22 cellular contexts compared by ENCODE assay signal in the genomic region with DNA sequence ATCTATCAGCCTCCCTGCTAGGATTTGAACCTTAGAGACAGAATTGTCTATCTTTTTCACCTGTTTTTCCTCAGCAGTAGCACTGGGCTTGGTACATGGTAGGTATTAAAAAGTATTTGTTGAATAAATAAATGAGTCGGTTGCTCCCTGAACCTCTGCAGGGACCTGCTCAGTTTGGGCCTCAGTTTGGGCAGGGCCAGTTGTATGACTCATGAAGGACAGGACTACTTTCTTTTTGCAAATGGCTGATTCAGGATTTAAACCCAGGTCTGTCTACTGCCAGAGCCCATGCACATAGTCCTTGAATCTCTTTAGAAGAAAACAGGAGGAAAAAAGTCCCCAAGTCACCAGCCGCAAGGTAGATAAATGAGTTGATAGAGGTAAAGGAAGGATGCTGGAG. TPM values are rescaled to one million over a fixed set of nuclear protein-coding genes. Genes with fewer than 3 reads are reported as not detected.
DNase-seq lines count a peak whose midpoint lies in the region; ATAC-seq, FAIRE-seq and TF ChIP-seq lines count a peak whose summit lies in the region.
"Had no signal": no experiment of that assay in that cellular context is flagged by ENCODE, and none has a peak within 500 bp of the region (broad histone marks: within the 10 kb centered on the region; RNA-seq: fewer than 3 reads in every experiment).

No MANE protein-coding gene starts in this region.

- no peak overlapping the region for H3K23ac ChIP-seq in mesenchymal stem cell (ENCODE audit: low read length in 2 of 2)

- WGBS in heart left ventricle, 4 donors: 89 to 98% (median 92%) methylated on average over 2 of the region's 2 CpGs
- 50% methylated on average over 2 of the region's 2 CpGs for WGBS in mesenchymal stem cell

- H3K9ac ChIP-seq in endothelial cell of umbilical vein (replicated peaks; ENCODE audit: extremely low read depth, insufficient read depth, low read length): no peak overlapping the region
- peak overlapping the region; percentile 99 for H3K9ac ChIP-seq in mesenchymal stem cell (ENCODE audit: low read length)

- H2BK15ac ChIP-seq in mesenchymal stem cell (ENCODE audit: low read depth, poor library complexity, severe bottlenecking): no peak overlapping the region

- ATAC-seq in heart left ventricle (no peak), HG03108 (IDR thresholded peaks at IDR 0.05; ENCODE audit: unreplicated experiment) (no peak)
- ATAC-seq: left colon, WTC11 had no signal

- H4K91ac ChIP-seq in mesenchymal stem cell (ENCODE audit: low read length): no peak overlapping the region

- no peak overlapping the region for H2BK12ac ChIP-seq in mesenchymal stem cell (ENCODE audit: low read length in 2 of 2)

- no peak overlapping the region for H2BK5ac ChIP-seq in mesenchymal stem cell (ENCODE audit: low read depth, low read length, poor library complexity, severe bottlenecking)

- H3K27ac ChIP-seq in left ventricle myocardium inferior (replicated peaks) (peak overlapping the region; percentile 91), heart left ventricle (no peak overlapping the region), endothelial cell of umbilical vein (ENCODE audit: insufficient read depth, low read depth, low read length) (no peak overlapping the region), mesenchymal stem cell (ENCODE audit: low read length, poor library complexity, severe bottlenecking) (no peak overlapping the region)

- intact Hi-C loops in left ventricle myocardium inferior (cut with micrococcal nuclease): no loop called here
- intact Hi-C loops in heart left ventricle (cut with DNase I): no loop called here
- intact Hi-C loops in endothelial cell of umbilical vein (cut with micrococcal nuclease): no loop called here

- H3K79me1 ChIP-seq in mesenchymal stem cell (replicated peaks; ENCODE audit: low read length, poor library complexity, severe bottlenecking): peaks cover 14% of the 10 kb centered on the region

- H3K27me3 ChIP-seq in left ventricle myocardium inferior (ENCODE audit: low read depth) (peaks cover 61% of the 10 kb centered on the region), heart left ventricle (peaks cover 0 to 22% (median 0%) of the 10 kb centered on the region in 9 donors), endothelial cell of umbilical vein (ENCODE audit: control insufficient read depth in 2 of 2, insufficient read depth in 2 of 2, low read length in 2 of 2) (no peaks in the 10 kb centered on the region), mesenchymal stem cell (ENCODE audit: control insufficient read depth in 1 of 2, insufficient read depth in 1 of 2, low read length in 2 of 2) (no peaks in the 10 kb centered on the region)

- POLR2A ChIA-PET in endothelial cell of umbilical vein (lab: Charles Lee): no interaction called here

- H3K36me3 Mint-ChIP-seq in T-helper 2 cell treated with Interferon-gamma antibody and Interleukin-4, amounts not matched to agents 5 μg/mL and 100 μg/mL, for 36 hours (ENCODE audit: low read depth): no peaks in the 10 kb centered on the region
- H3K36me3 Mint-ChIP-seq: CD4-positive, CD25-positive, alpha-beta regulatory T cell had no signal

- peaks cover 53% of the 10 kb centered on the region for H3K79me2 ChIP-seq in endothelial cell of umbilical vein (ENCODE audit: control insufficient read depth, insufficient read depth, low read length)

- H3K4me1 ChIP-seq in left ventricle myocardium inferior (peaks cover 50% of the 10 kb centered on the region), heart left ventricle (peaks cover 0 to 39% (median 10%) of the 10 kb centered on the region in 12 donors), endothelial cell of umbilical vein (ENCODE audit: control insufficient read depth, extremely low read depth, insufficient read depth, low read length) (peaks cover 24% of the 10 kb centered on the region), mesenchymal stem cell (ENCODE audit: control insufficient read depth, insufficient read depth, low read depth, low read length) (peaks cover 14% of the 10 kb centered on the region)

- H3K4me3 Mint-ChIP-seq in T-helper 2 cell treated with Interferon-gamma antibody and Interleukin-4, amounts not matched to agents 5 μg/mL and 100 μg/mL, for 36 hours: no peak overlapping the region
- H3K4me3 Mint-ChIP-seq: CD4-positive, CD25-positive, alpha-beta regulatory T cell; naive B cell; WTC11 had no signal

- peak overlapping the region; percentile 71 for H3K4me3 ChIP-seq in left ventricle myocardium inferior
- H3K4me3 ChIP-seq in heart left ventricle: peak overlapping the region in 2 of 12 donors; percentile 59 to 78
- H3K4me3 ChIP-seq in endothelial cell of umbilical vein (replicated peaks in 1 of 3; ENCODE audit: insufficient read depth in 1 of 3, low read depth in 1 of 3, low read length in 3 of 3): no peak overlapping the region
- H3K4me3 ChIP-seq in mesenchymal stem cell (ENCODE audit: insufficient read depth in 1 of 2, low read depth in 1 of 2, low read length in 2 of 2): peak overlapping the region in 1 of 2 experiments; percentile 94

- H2BK120ac ChIP-seq in mesenchymal stem cell (ENCODE audit: low read depth, low read length): no peak overlapping the region

- H3K27ac Mint-ChIP-seq in T-helper 2 cell treated with Interferon-gamma antibody and Interleukin-4, amounts not matched to agents 5 μg/mL and 100 μg/mL, for 36 hours: no peak overlapping the region
- H3K27ac Mint-ChIP-seq: CD4-positive, CD25-positive, alpha-beta regulatory T cell; naive B cell; type B pancreatic cell; WTC11 had no signal

- H3K9me3 Mint-ChIP-seq in T-helper 2 cell treated with Interferon-gamma antibody and Interleukin-4, amounts not matched to agents 5 μg/mL and 100 μg/mL, for 36 hours: no peaks in the 10 kb centered on the region
- H3K9me3 Mint-ChIP-seq: type B pancreatic cell, WTC11 had no signal

- peak; percentile 46 for FAIRE-seq in endothelial cell of umbilical vein (lab: Jason Lieb, UNC)
- FAIRE-seq: H1, small intestine had no signal

- H3K4ac ChIP-seq in mesenchymal stem cell (ENCODE audit: low read depth in 1 of 2, low read length in 2 of 2): no peak overlapping the region

- H3K14ac ChIP-seq in mesenchymal stem cell (ENCODE audit: low read length in 2 of 2): no peak overlapping the region

- H3K36me3 ChIP-seq in left ventricle myocardium inferior: peaks cover 32% of the 10 kb centered on the region
- peaks cover 0 to 52% (median 16%) of the 10 kb centered on the region in 9 donors for H3K36me3 ChIP-seq in heart left ventricle
- H3K36me3 ChIP-seq in endothelial cell of umbilical vein (ENCODE audit: control insufficient read depth in 2 of 2, extremely low read depth in 1 of 2, insufficient read depth in 2 of 2, low read length in 2 of 2): peaks cover 38 to 41% of the 10 kb centered on the region in 2 experiments
- H3K36me3 ChIP-seq in mesenchymal stem cell (ENCODE audit: control insufficient read depth in 1 of 2, insufficient read depth in 2 of 2, low read depth in 1 of 2, low read length in 2 of 2): peaks cover 33 to 64% of the 10 kb centered on the region in 2 experiments

- peaks cover 10% of the 10 kb centered on the region for H3K4me1 Mint-ChIP-seq in T-helper 2 cell treated with Interferon-gamma antibody and Interleukin-4, amounts not matched to agents 5 μg/mL and 100 μg/mL, for 36 hours (ENCODE audit: low read depth)
- H3K4me1 Mint-ChIP-seq: CD4-positive, CD25-positive, alpha-beta regulatory T cell had no signal

- H2AFZ ChIP-seq in endothelial cell of umbilical vein (ENCODE audit: low read depth, low read length) (no peak overlapping the region), mesenchymal stem cell (ENCODE audit: low read depth, low read length) (no peak overlapping the region)

- H3K4me2 ChIP-seq in endothelial cell of umbilical vein (ENCODE audit: insufficient read depth, low read length) (peak overlapping the region; percentile 75), mesenchymal stem cell (ENCODE audit: low read length, poor library complexity, severe bottlenecking) (no peak overlapping the region)

- TF ChIP-seq CTCF in left ventricle myocardium inferior (IDR thresholded peaks at IDR 0.05; ENCODE audit: borderline replicate concordance) (no peak), heart left ventricle (IDR thresholded peaks at IDR 0.05) (no peak), endothelial cell of umbilical vein (IDR thresholded peaks at IDR 0.05; ENCODE audit: extremely low read depth in 1 of 2, insufficient read depth in 1 of 2, low read depth in 1 of 2, low read length in 2 of 2) (no peak)

- dilution Hi-C loops in endothelial cell of umbilical vein (cut with MboI; ENCODE audit: extremely low pct_ligation_motif_present, low sequenced_read_pairs): no loop called here

- TF ChIP-seq POLR2A in heart left ventricle (IDR thresholded peaks at IDR 0.05) (no peak), endothelial cell of umbilical vein (IDR thresholded peaks at IDR 0.05; ENCODE audit: low read depth, low read length) (no peak)

- peaks cover 4% of the 10 kb centered on the region for H4K20me1 ChIP-seq in endothelial cell of umbilical vein (replicated peaks; ENCODE audit: control insufficient read depth, extremely low read depth, insufficient read depth, low read length)

- BruUV-seq in endothelial cell of umbilical vein (replicated peaks; lab: Mats Ljungman, UMichigan): no TSS peak

- H4K8ac ChIP-seq in mesenchymal stem cell (ENCODE audit: low read length): no peak overlapping the region

- H3K27me3 Mint-ChIP-seq in T-helper 2 cell treated with Interferon-gamma antibody and Interleukin-4, amounts not matched to agents 5 μg/mL and 100 μg/mL, for 36 hours (ENCODE audit: low read depth): peaks cover 49% of the 10 kb centered on the region

- no peaks in the 10 kb centered on the region for H3K9me3 ChIP-seq in left ventricle myocardium inferior (replicated peaks)
- no peaks in the 10 kb centered on the region for H3K9me3 ChIP-seq in heart left ventricle
- no peaks in the 10 kb centered on the region for H3K9me3 ChIP-seq in endothelial cell of umbilical vein (replicated peaks; ENCODE audit: control insufficient read depth, insufficient read depth, low read length)
- no peaks in the 10 kb centered on the region for H3K9me3 ChIP-seq in mesenchymal stem cell (ENCODE audit: control insufficient read depth, low read length)

- CTCF ChIA-PET in endothelial cell of umbilical vein (lab: Charles Lee): no interaction called here

- no peak overlapping the region for H2AK5ac ChIP-seq in mesenchymal stem cell (ENCODE audit: low read length, severe bottlenecking)

- no peaks in the 10 kb centered on the region for H3K9me1 ChIP-seq in endothelial cell of umbilical vein (replicated peaks; ENCODE audit: control insufficient read depth, extremely low read depth, insufficient read depth, low read length)

- DNase-seq in left ventricle myocardium inferior (no peak), heart left ventricle (no peak), endothelial cell of umbilical vein (ENCODE audit: low read depth, low spot score) (no peak), mesenchymal stem cell (no peak), mesenteric fat pad (ENCODE audit: low spot score) (no peak)
- no peak for DNase-seq in T-helper 2 cell treated with Interferon-gamma antibody and Interleukin-4, amounts not matched to agents 5 μg/mL and 100 μg/mL, for 36 hours (ENCODE audit: low spot score)
- no peak for DNase-seq in activated CD8-positive, alpha-beta memory T cell treated with anti-CD3 and anti-CD28 coated beads, Interleukin-2, amount 50 U/mL, for 48 hours
- DNase-seq: 8988T; activated effector memory CD4-positive, alpha-beta T cell treated with Interleukin-2 at 50 U/mL for 16 hours; CD4-positive, CD25-positive, alpha-beta regulatory T cell; cortex of kidney; DND-41; left colon; naive B cell; NCI-H146; NCI-H2227 treated with DMSO at 0.1 percent for 48 hours; small intestine had no signal

- H3K18ac ChIP-seq in mesenchymal stem cell (ENCODE audit: low read depth in 1 of 2, low read length in 2 of 2): no peak overlapping the region

RNA-seq across cellular contexts. Expression of gene MMP2, which starts 3.1 kb away (rescaled TPM):
- 87.4 TPM for total RNA-seq in left ventricle myocardium inferior
- total RNA-seq in heart left ventricle: 100 to 1,000 TPM in 4 of 9 donors, 10 to 100 TPM in 5; 59.1 to 157 (median 77.2) TPM
- polyA plus RNA-seq in heart left ventricle: 10 to 100 TPM; 22.5 to 77.1 TPM
- total RNA-seq in endothelial cell of umbilical vein: 768 and 771 TPM in 2 replicates
- polyA plus RNA-seq in endothelial cell of umbilical vein: 1,508 and 1,752 TPM in 2 replicates
- polyA plus RNA-seq in endothelial cell of umbilical vein (2011; cell fraction: cytosol; rRNA removed): 1,169 and 1,214 TPM in 2 replicates
- 586 and 676 TPM in 2 replicates for polyA plus RNA-seq in endothelial cell of umbilical vein (2011; cell fraction: nucleus; rRNA removed)
- polyA plus RNA-seq in endothelial cell of umbilical vein (2012): 770 and 1,141 TPM in 2 replicates
- 2,105 and 2,998 TPM in 2 replicates for polyA minus RNA-seq in endothelial cell of umbilical vein
- not detected for polyA minus RNA-seq in endothelial cell of umbilical vein (2011; cell fraction: cytosol; rRNA and poly(A)+ RNA removed)
- polyA minus RNA-seq in endothelial cell of umbilical vein (2011; cell fraction: nucleus; rRNA and poly(A)+ RNA removed): 363 and 414 TPM in 2 replicates
- polyA plus RNA-seq in mesenchymal stem cell (2013, experiment 1 of 2): 290 TPM
- 285 TPM for polyA plus RNA-seq in mesenchymal stem cell (2013, experiment 2 of 2)
- 521 TPM for total RNA-seq in mesenteric fat pad
- total RNA-seq: activated CD8-positive, alpha-beta memory T cell treated with anti-CD3 and anti-CD28 coated beads for 36 hours had no signal
- polyA plus RNA-seq: CD4-positive, CD25-positive, alpha-beta regulatory T cell had no signal

RNA-seq across cellular contexts. Expression of gene LPCAT2, which starts 26.8 kb away (rescaled TPM):
- total RNA-seq in left ventricle myocardium inferior (6.9 TPM), heart left ventricle (10 to 100 TPM in 3 of 9 donors, 1 to 10 TPM in 6; 4.1 to 13.6 (median 7.6) TPM), endothelial cell of umbilical vein (72.9 and 79.1 TPM in 2 replicates), mesenteric fat pad (15.7 TPM)
- polyA plus RNA-seq in heart left ventricle (1 to 10 TPM; 3.8 to 5.2 TPM), endothelial cell of umbilical vein (53.2 and 64.5 TPM in 2 replicates)
- 42.0 and 42.3 TPM in 2 replicates for polyA plus RNA-seq in endothelial cell of umbilical vein (2011; cell fraction: cytosol; rRNA removed)
- polyA plus RNA-seq in endothelial cell of umbilical vein (2011; cell fraction: nucleus; rRNA removed): 145 and 154 TPM in 2 replicates
- polyA plus RNA-seq in endothelial cell of umbilical vein (2012): 55.1 and 64.7 TPM in 2 replicates
- polyA minus RNA-seq in endothelial cell of umbilical vein: 141 and 155 TPM in 2 replicates
- polyA minus RNA-seq in endothelial cell of umbilical vein (2011; cell fraction: cytosol; rRNA and poly(A)+ RNA removed): 2.2 TPM
- polyA minus RNA-seq in endothelial cell of umbilical vein (2011; cell fraction: nucleus; rRNA and poly(A)+ RNA removed): 161 and 183 TPM in 2 replicates
- polyA plus RNA-seq in mesenchymal stem cell (2013, experiment 1 of 2): 12.2 TPM
- polyA plus RNA-seq in mesenchymal stem cell (2013, experiment 2 of 2): 13.0 TPM
